ENCODE assay signal across 8 cellular contexts in genomic region chr1:42765832-42766722, GRCh38. TPM values are rescaled to one million over a fixed set of nuclear protein-coding genes. Genes with fewer than 3 reads are reported as not detected.
DNase-seq lines count a peak whose midpoint lies in the region; ATAC-seq and TF ChIP-seq lines count a peak whose summit lies in the region.

No MANE protein-coding gene starts in this region.

- no peak overlapping the region for H3K27ac Mint-ChIP-seq in T-helper 2 cell treated with Interferon-gamma antibody and Interleukin-4, amounts not matched to agents 5 μg/mL and 100 μg/mL, for 36 hours

- DNase-seq in activated CD4-positive, alpha-beta T cell treated with anti-CD3 and anti-CD28 coated beads for 24 hours (ENCODE audit: low read depth in 2 of 2) = peak; percentile 16 to 31
- no peak for DNase-seq in activated CD4-positive, alpha-beta T cell treated with anti-CD3 and anti-CD28 coated beads for 1 hour
- DNase-seq in MV-4-11 (lab: John Stamatoyannopoulos, UW) (peak; percentile 48), lower leg skin (ENCODE audit: low spot score in 2 of 2) (peak in 1 of 2 donors; percentile 88)
- DNase-seq in T-helper 2 cell treated with Interferon-gamma antibody and Interleukin-4, amounts not matched to agents 5 μg/mL and 100 μg/mL, for 36 hours (ENCODE audit: low spot score) = peak; percentile 54
- DNase-seq in stimulated activated CD4-positive, alpha-beta T cell treated with anti-CD3 and anti-CD28 coated beads, TNF-alpha, amount 100 ng/mL, for 24 hours (ENCODE audit: low read depth in 3 of 3) = peak; percentile 18 to 50 (median 18)

- no peak for TF ChIP-seq POLR2A in lower leg skin (IDR thresholded peaks at IDR 0.05)

- H3K4me1 Mint-ChIP-seq in T-helper 2 cell treated with Interferon-gamma antibody and Interleukin-4, amounts not matched to agents 5 μg/mL and 100 μg/mL, for 36 hours (ENCODE audit: low read depth) = peaks cover 14% of the 10 kb centered on the region

- H3K4me3 Mint-ChIP-seq in T-helper 2 cell treated with Interferon-gamma antibody and Interleukin-4, amounts not matched to agents 5 μg/mL and 100 μg/mL, for 36 hours = no peak overlapping the region

- ATAC-seq in HG02642 (IDR thresholded peaks at IDR 0.05; ENCODE audit: poor library complexity, unreplicated experiment) = peak; percentile 33

- H3K27ac ChIP-seq in cingulate gyrus (ENCODE audit: low read depth, low read length) = peak overlapping the region; percentile 86

- H3K36me3 Mint-ChIP-seq in T-helper 2 cell treated with Interferon-gamma antibody and Interleukin-4, amounts not matched to agents 5 μg/mL and 100 μg/mL, for 36 hours (ENCODE audit: low read depth) = peaks cover 12% of the 10 kb centered on the region

- 1 to 3% methylated on average over 17 to 21 of the region's 42 CpGs for WGBS in lower leg skin, 2 donors

- TF ChIP-seq CTCF in lower leg skin (IDR thresholded peaks at IDR 0.05) = no peak

- intact Hi-C loops in lower leg skin (cut with DNase I; ENCODE audit: low total_unique reads) = no loop called here

- peak overlapping the region; percentile 83 for H3K4me3 ChIP-seq in lower leg skin (ENCODE audit: low read depth, poor library complexity, severe bottlenecking)

- H3K27me3 Mint-ChIP-seq in T-helper 2 cell treated with Interferon-gamma antibody and Interleukin-4, amounts not matched to agents 5 μg/mL and 100 μg/mL, for 36 hours (ENCODE audit: low read depth) = no peaks in the 10 kb centered on the region

- H3K9me3 Mint-ChIP-seq in T-helper 2 cell treated with Interferon-gamma antibody and Interleukin-4, amounts not matched to agents 5 μg/mL and 100 μg/mL, for 36 hours = no peaks in the 10 kb centered on the region

RNA-seq across cellular contexts. Expression of gene P3H1, which starts 0.8 kb away (rescaled TPM):
- 10 to 100 TPM in 3 of 4 donors, 1 to 10 TPM in 1; 9.4 to 26.8 (median 13.5) TPM for total RNA-seq in lower leg skin

RNA-seq across cellular contexts. Expression of gene C1orf50, which starts 1.0 kb away (rescaled TPM):
- 1 to 10 TPM; 2.5 to 6.7 (median 3.6) TPM for total RNA-seq in lower leg skin

RNA-seq across cellular contexts. Expression of gene TMEM269, which starts 18.7 kb away (rescaled TPM):
- total RNA-seq in lower leg skin = under 1 TPM in 3 of 4 donors, not detected in 1; 0.08 to 0.22 (median 0.13) TPM

RNA-seq across cellular contexts. Expression of gene CLDN19, which starts 26.0 kb away (rescaled TPM):
- total RNA-seq in lower leg skin = 1 to 10 TPM in 1 of 4 donors, under 1 TPM in 3; 0.12 to 1.2 (median 0.18) TPM

RNA-seq across cellular contexts. Expression of gene ERMAP, which starts 50.8 kb away (rescaled TPM):
- 10 to 100 TPM in 1 of 4 donors, 1 to 10 TPM in 3; 8.0 to 11.5 (median 9.3) TPM for total RNA-seq in lower leg skin
